24 cellular contexts compared by ENCODE assay signal in genomic region chr7:116840256-116840655, GRCh38. TPM values are rescaled to one million over a fixed set of nuclear protein-coding genes. Genes with fewer than 3 reads are reported as not detected.
DNase-seq lines count a peak whose midpoint lies in the region; ATAC-seq and TF ChIP-seq lines count a peak whose summit lies in the region.
"Had no signal": no experiment of that assay in that cellular context is flagged by ENCODE, and none has a peak within 500 bp of the region (broad histone marks: within the 10 kb centered on the region; RNA-seq: fewer than 3 reads in every experiment).

No MANE protein-coding gene starts in this region.

- H3K36me3 Mint-ChIP-seq in GM23338 (ENCODE audit: low read depth): no peaks in the 10 kb centered on the region
- H3K36me3 Mint-ChIP-seq in activated naive CD4-positive, alpha-beta T cell treated with anti-CD3 and anti-CD28 coated beads for 36 hours (ENCODE audit: low read depth): no peaks in the 10 kb centered on the region
- H3K36me3 Mint-ChIP-seq: CD8-positive, alpha-beta T cell had no signal

- H3K4me1 Mint-ChIP-seq in GM23338: peaks cover 2% of the 10 kb centered on the region
- H3K4me1 Mint-ChIP-seq in activated naive CD4-positive, alpha-beta T cell treated with anti-CD3 and anti-CD28 coated beads for 36 hours (ENCODE audit: low read depth): peaks cover 5% of the 10 kb centered on the region

- H2AK5ac ChIP-seq in mesendoderm (ENCODE audit: low read length): no peak overlapping the region

- no peak overlapping the region for H4K5ac ChIP-seq in mesendoderm (ENCODE audit: low read length)

- peak overlapping the region; percentile 38; the same call in 1 of the 2 replicates for H2AFZ ChIP-seq in GM23338

- H2BK15ac ChIP-seq in mesendoderm (replicated peaks; ENCODE audit: low read depth): no peak overlapping the region

- no peak overlapping the region for H3K56ac ChIP-seq in mesendoderm (ENCODE audit: low read length)

- H4K20me1 ChIP-seq in GM23338 (replicated peaks; ENCODE audit: insufficient read depth): no peaks in the 10 kb centered on the region
- H4K20me1 ChIP-seq: BLaER1 treated with 17β-estradiol and CSF1 and Interleukin-3, amounts not matched to agents 10 nM and 100 nM had no signal

- H3K23ac ChIP-seq in mesendoderm (ENCODE audit: low read length): no peak overlapping the region

- no peaks in the 10 kb centered on the region for H3K27me3 Mint-ChIP-seq in GM23338 (ENCODE audit: insufficient read depth, low read depth, poor library complexity)
- peaks cover 15% of the 10 kb centered on the region for H3K27me3 Mint-ChIP-seq in activated naive CD4-positive, alpha-beta T cell treated with anti-CD3 and anti-CD28 coated beads for 36 hours (ENCODE audit: low read depth)

- ATAC-seq in GM23338: no peak
- ATAC-seq: A549; CD8-positive, alpha-beta T cell; GM12878 had no signal

- H2BK5ac ChIP-seq in mesendoderm (ENCODE audit: low read length): no peak overlapping the region

- H3K4ac ChIP-seq in mesendoderm (ENCODE audit: low read depth, low read length): no peak overlapping the region

- no peak overlapping the region for H3K4me3 Mint-ChIP-seq in GM23338
- no peak overlapping the region for H3K4me3 Mint-ChIP-seq in activated naive CD4-positive, alpha-beta T cell treated with anti-CD3 and anti-CD28 coated beads for 36 hours
- H3K4me3 Mint-ChIP-seq: B cell; CD4-positive, alpha-beta T cell; CD8-positive, alpha-beta T cell had no signal

- no peak overlapping the region for H3K4me3 ChIP-seq in GM23338
- H3K4me3 ChIP-seq in mesendoderm (ENCODE audit: low read length): no peak overlapping the region
- H3K4me3 ChIP-seq: A549; BLaER1 treated with 17β-estradiol and CSF1 and Interleukin-3, amounts not matched to agents 10 nM and 100 nM; GM12878 had no signal

- TF ChIP-seq CTCF in GM23338 (conservative IDR thresholded peaks at IDR 0.05; ENCODE audit: low read depth in 2 of 2): no peak

- H4K8ac ChIP-seq in mesendoderm (ENCODE audit: low read depth, low read length): no peak overlapping the region

- no peaks in the 10 kb centered on the region for H3K79me1 ChIP-seq in mesendoderm (ENCODE audit: low read length)

- no peak overlapping the region for H3K9ac ChIP-seq in mesendoderm (ENCODE audit: low read length)
- H3K9ac ChIP-seq: BLaER1 treated with 17β-estradiol and CSF1 and Interleukin-3, amounts not matched to agents 10 nM and 100 nM had no signal

- H3K18ac ChIP-seq in mesendoderm (ENCODE audit: low read length): no peak overlapping the region

- no CpG with 5 or more reads among the region's 5 CpGs for WGBS in mesendoderm (ENCODE audit: extremely low coverage, insufficient coverage, low lambda C conversion rate)

- H3K4me1 ChIP-seq in GM23338 (ENCODE audit: insufficient read depth) (no peaks in the 10 kb centered on the region; the same call in 1 of the 2 replicates), mesendoderm (ENCODE audit: control insufficient read depth, low read depth, low read length) (no peaks in the 10 kb centered on the region)

- DNase-seq in GM23338 (ENCODE audit: low spot score): no peak
- peak; percentile 18 for DNase-seq in OCI-M1 (lab: John Stamatoyannopoulos, UW)
- DNase-seq in dermis blood vessel endothelial cell: peak; percentile 2
- DNase-seq in mesendoderm: peak; percentile 19
- no peak for DNase-seq in NCI-H345 treated with DMSO at 0.1 percent for 48 hours (lab: John Stamatoyannopoulos, UW; ENCODE audit: unreplicated experiment)
- no peak for DNase-seq in COLO829 (ENCODE audit: low spot score)
- no peak for DNase-seq in activated naive CD4-positive, alpha-beta T cell treated with anti-CD3 and anti-CD28 coated beads for 36 hours
- DNase-seq: AML-193; CD4-positive, alpha-beta T cell; CD8-positive, alpha-beta T cell; COR-L47; DMS 273 treated with DMSO at 0.1 percent for 48 hours; DMS153; DMS53; DMS79; DND-41; EL; GDM1 had no signal

- H3K4me2 ChIP-seq in GM23338 (no peak overlapping the region), mesendoderm (ENCODE audit: low read length) (no peak overlapping the region)
- H3K4me2 ChIP-seq: A549; BLaER1 treated with 17β-estradiol and CSF1 and Interleukin-3, amounts not matched to agents 10 nM and 100 nM had no signal

- intact Hi-C loops in activated naive CD4-positive, alpha-beta T cell treated with anti-CD3 and anti-CD28 coated beads for 36 hours (cut with micrococcal nuclease): no loop called here

- H2BK120ac ChIP-seq in mesendoderm (ENCODE audit: low read depth, low read length): no peak overlapping the region

- H3K27ac Mint-ChIP-seq in GM23338: no peak overlapping the region
- no peak overlapping the region for H3K27ac Mint-ChIP-seq in activated naive CD4-positive, alpha-beta T cell treated with anti-CD3 and anti-CD28 coated beads for 36 hours
- H3K27ac Mint-ChIP-seq: B cell; CD4-positive, alpha-beta T cell; CD8-positive, alpha-beta T cell had no signal

- H3K27ac ChIP-seq in GM23338 (ENCODE audit: low read depth) (no peak overlapping the region), mesendoderm (ENCODE audit: low read depth, low read length) (no peak overlapping the region)
- H3K27ac ChIP-seq: 22Rv1; A549; BLaER1 treated with 17β-estradiol and CSF1 and Interleukin-3, amounts not matched to agents 10 nM and 100 nM; C4-2B had no signal

- no peaks in the 10 kb centered on the region for H3K9me3 Mint-ChIP-seq in GM23338
- H3K9me3 Mint-ChIP-seq in activated naive CD4-positive, alpha-beta T cell treated with anti-CD3 and anti-CD28 coated beads for 36 hours: no peaks in the 10 kb centered on the region
- H3K9me3 Mint-ChIP-seq: CD4-positive, alpha-beta T cell; CD8-positive, alpha-beta T cell had no signal

- H3F3A ChIP-seq in GM23338 (replicated peaks; ENCODE audit: low read depth): no peaks in the 10 kb centered on the region

- CTCF ChIA-PET in activated naive CD4-positive, alpha-beta T cell treated with anti-CD3 and anti-CD28 coated beads for 36 hours (lab: Charles Lee): no interaction called here

- H3K36me3 ChIP-seq in GM23338 (ENCODE audit: insufficient read depth) (no peaks in the 10 kb centered on the region), mesendoderm (ENCODE audit: control insufficient read depth, insufficient read depth, low read length) (no peaks in the 10 kb centered on the region)
- H3K36me3 ChIP-seq: BLaER1 treated with 17β-estradiol and CSF1 and Interleukin-3, amounts not matched to agents 10 nM and 100 nM had no signal

- H3K79me2 ChIP-seq in GM23338 (replicated peaks; ENCODE audit: insufficient read depth) (no peaks in the 10 kb centered on the region), mesendoderm (ENCODE audit: control insufficient read depth, insufficient read depth, low read length) (no peaks in the 10 kb centered on the region)

- H3K27me3 ChIP-seq in GM23338 (ENCODE audit: insufficient read depth) (no peaks in the 10 kb centered on the region), mesendoderm (ENCODE audit: insufficient read depth, low read length, poor library complexity) (no peaks in the 10 kb centered on the region)
- H3K27me3 ChIP-seq: BLaER1 treated with 17β-estradiol and CSF1 and Interleukin-3, amounts not matched to agents 10 nM and 100 nM had no signal

- H3K9me2 ChIP-seq in GM23338 (ENCODE audit: insufficient read depth): no peaks in the 10 kb centered on the region

TF ChIP-seq in GM23338, 12 proteins besides CTCF, POLR2A, EP300 and RAD21 (continues in another document):
- TF ChIP-seq NANOG (IDR thresholded peaks at IDR 0.05; ENCODE audit: borderline replicate concordance) (no peak), JUNB (IDR thresholded peaks at IDR 0.05; ENCODE audit: unreplicated experiment) (no peak), ETS1 (IDR thresholded peaks at IDR 0.05) (no peak)

RNA-seq across cellular contexts. Expression of gene CAPZA2, which starts 22.1 kb away (rescaled TPM):
- 106 and 141 TPM in 2 replicates for total RNA-seq in GM23338 (2014; rRNA removed; shearing (Covaris generic))
- 49.1 and 49.9 TPM in 2 replicates for polyA plus RNA-seq in GM23338 (2016; fragmentation: Nextera tagmentation; extraction: Ambion mirVana)
- 393 and 583 TPM in 2 replicates for total RNA-seq in dermis blood vessel endothelial cell
- polyA plus RNA-seq in mesendoderm (2013, experiment 1 of 2): 59.5 TPM
- polyA plus RNA-seq in mesendoderm (2013, experiment 2 of 2): 56.8 TPM
- 100 to 1,000 TPM; 127 to 164 TPM for total RNA-seq in activated naive CD4-positive, alpha-beta T cell treated with anti-CD3 and anti-CD28 coated beads for 36 hours

Comparison
In these comparisons a context has a peak if more than half of its experiments do, and no peak if none do; other contexts are left out.
1. DNase-seq: peak in OCI-M1 (single experiment), dermis blood vessel endothelial cell (single experiment) and mesendoderm (single experiment); none in GM23338 (single experiment), NCI-H345 treated with DMSO at 0.1 percent for 48 hours (single experiment), COLO829 (single experiment) and activated naive CD4-positive, alpha-beta T cell treated with anti-CD3 and anti-CD28 coated beads for 36 hours (single experiment).